1 cellular context compared by ENCODE assay signal in genomic region chr5:111854196-111854595, GRCh38.
TF ChIP-seq lines count a peak whose summit lies in the region.

No MANE protein-coding gene starts in this region.

TF ChIP-seq in GM12878, 131 proteins besides CTCF, POLR2A, EP300 and RAD21 (continued from another document):
- TF ChIP-seq E2F4 (IDR thresholded peaks at IDR 0.05; ENCODE audit: low read depth, low read length) (no peak), TARDBP (IDR thresholded peaks at IDR 0.05; ENCODE audit: borderline replicate concordance) (no peak), ZBTB4 (CRISPR knock-in tag; IDR thresholded peaks at IDR 0.05) (no peak), FOXK2 (IDR thresholded peaks at IDR 0.05) (no peak), SPI1 (IDR thresholded peaks at IDR 0.05; ENCODE audit: borderline replicate concordance, insufficient read depth, low read depth, low read length) (no peak), ETV6 (conservative IDR thresholded peaks at IDR 0.05 in 1 of 2, IDR thresholded peaks at IDR 0.05 in 1 of 2; ENCODE audit: borderline replicate concordance in 1 of 2, low read depth in 1 of 2) (no peak)
TF ChIP-seq in GM12878: peak in this region for 0.
